Comparison of ENCODE assay signal across 15 cellular contexts in genomic region chr4:10260777-10261176, GRCh38.
"Had no signal": no experiment of that assay in that cellular context is flagged by ENCODE, and none has a peak within 500 bp of the region (broad histone marks: within the 10 kb centered on the region; RNA-seq: fewer than 3 reads in every experiment).

No MANE protein-coding gene starts in this region.

- DNase-seq: activated CD4-positive, alpha-beta T cell treated with anti-CD3 and anti-CD28 coated beads for 36 hours; activated CD4-positive, alpha-beta T cell treated with anti-CD3 and anti-CD28 coated beads, Interleukin-2, amount 50 U/mL, for 48 hours; activated gamma-delta T cell; cortex of kidney; left lung; mammary epithelial cell; naive B cell; stimulated activated CD4-positive, alpha-beta T cell treated with anti-CD3 and anti-CD28 coated beads, Interleukin-2, amount 100 ng/mL, for 48 hours; testis; upper lobe of left lung had no signal

- H3K9me3 ChIP-seq: ascending aorta, left lung, right atrium auricular region, testis, upper lobe of left lung had no signal

- H3K4me3 ChIP-seq: ascending aorta, left lung, right atrium auricular region, skin epidermis, testis, upper lobe of left lung had no signal

- H3K4me1 ChIP-seq: ascending aorta, left lung, right atrium auricular region, testis, upper lobe of left lung had no signal

- H3K36me3 ChIP-seq: ascending aorta, left lung, right atrium auricular region, upper lobe of left lung had no signal

- H3K27ac ChIP-seq: ascending aorta, left lung, right atrium auricular region, skin epidermis, testis, upper lobe of left lung had no signal

- H3K27me3 ChIP-seq: ascending aorta, left lung, right atrium auricular region, testis, upper lobe of left lung had no signal

- ATAC-seq: activated CD4-positive, alpha-beta T cell treated with anti-CD3 and anti-CD28 coated beads for 36 hours; esophagus mucosa; left lung; WTC11 had no signal
